30 cellular contexts compared by ENCODE assay signal in genomic region chr15:73474785-73475184, GRCh38. TPM values are rescaled to one million over a fixed set of nuclear protein-coding genes. Genes with fewer than 3 reads are reported as not detected.
"Had no signal": no experiment of that assay in that cellular context is flagged by ENCODE, and none has a peak within 500 bp of the region (broad histone marks: within the 10 kb centered on the region; RNA-seq: fewer than 3 reads in every experiment).

No MANE protein-coding gene starts in this region.

- H3K9me3 ChIP-seq: ascending aorta had no signal

- DNase-seq: activated CD4-positive, alpha-beta memory T cell treated with anti-CD3 and anti-CD28 coated beads, Interleukin-2, amount 10 ng/mL, durations not matched to agents 7 days and 5 days; activated CD4-positive, alpha-beta T cell treated with anti-CD3 and anti-CD28 coated beads for 1 hour; activated CD4-positive, alpha-beta T cell treated with anti-CD3 and anti-CD28 coated beads for 36 hours; activated CD4-positive, alpha-beta T cell treated with anti-CD3 and anti-CD28 coated beads for 48 hours; activated CD4-positive, alpha-beta T cell treated with anti-CD3 and anti-CD28 coated beads, Interleukin-2, amount 10 ng/mL, durations not matched to agents 7 days and 5 days; activated CD4-positive, alpha-beta T cell treated with anti-CD3 and anti-CD28 coated beads, Interleukin-2, amount 50 U/mL, for 48 hours; activated CD4-positive, CD25-positive, alpha-beta regulatory T cell; activated CD8-positive, alpha-beta memory T cell treated with anti-CD3 and anti-CD28 coated beads for 24 hours; activated CD8-positive, alpha-beta memory T cell treated with anti-CD3 and anti-CD28 coated beads, Interleukin-2, amount 10 ng/mL, durations not matched to agents 7 days and 5 days; activated CD8-positive, alpha-beta memory T cell treated with anti-CD3 and anti-CD28 coated beads, Interleukin-2, amount 50 U/mL, for 48 hours; activated CD8-positive, alpha-beta T cell treated with anti-CD3 and anti-CD28 coated beads, Interleukin-2, amount 10 ng/mL, durations not matched to agents 7 days and 5 days; activated effector memory CD4-positive, alpha-beta T cell treated with Interleukin-2 at 50 U/mL for 16 hours; activated gamma-delta T cell; activated naive CD4-positive, alpha-beta T cell treated with anti-CD3 and anti-CD28 coated beads, Interleukin-2, amount 10 ng/mL, durations not matched to agents 7 days and 5 days; activated naive CD4-positive, alpha-beta T cell treated with Interleukin-2 at 50 U/mL for 16 hours; activated naive CD8-positive, alpha-beta T cell treated with anti-CD3 and anti-CD28 coated beads, Interleukin-2, amount 10 ng/mL, durations not matched to agents 7 days and 5 days; activated naive CD8-positive, alpha-beta T cell treated with anti-CD3 and anti-CD28 coated beads, Interleukin-2, amount 50 U/mL, for 24 hours; activated T-cell treated with anti-CD3 and anti-CD28 coated beads, Interleukin-2, amount 50 U/mL, for 24 hours; activated T-cell treated with anti-CD3 and anti-CD28 coated beads, Interleukin-2, amount 50 U/mL, for 48 hours; amygdala; anterior cingulate cortex; caudate nucleus; cerebellar nuclear complex; T-helper 1 cell; T-helper 2 cell; T-helper 9 cell; WERI-Rb-1 had no signal

- H3K27me3 ChIP-seq: ascending aorta, cardiac muscle cell had no signal

- H3K36me3 ChIP-seq: ascending aorta, cardiac muscle cell, WERI-Rb-1 had no signal

- H3K4me1 ChIP-seq: ascending aorta had no signal

- H3K4me3 ChIP-seq: ascending aorta, cardiac muscle cell had no signal

- H3K27ac ChIP-seq: ascending aorta, cardiac muscle cell, WERI-Rb-1 had no signal

RNA-seq across cellular contexts. Expression of gene REC114, which starts 31.8 kb away (rescaled TPM):
- polyA plus RNA-seq: adipose tissue had no signal
